In the genomic region with DNA sequence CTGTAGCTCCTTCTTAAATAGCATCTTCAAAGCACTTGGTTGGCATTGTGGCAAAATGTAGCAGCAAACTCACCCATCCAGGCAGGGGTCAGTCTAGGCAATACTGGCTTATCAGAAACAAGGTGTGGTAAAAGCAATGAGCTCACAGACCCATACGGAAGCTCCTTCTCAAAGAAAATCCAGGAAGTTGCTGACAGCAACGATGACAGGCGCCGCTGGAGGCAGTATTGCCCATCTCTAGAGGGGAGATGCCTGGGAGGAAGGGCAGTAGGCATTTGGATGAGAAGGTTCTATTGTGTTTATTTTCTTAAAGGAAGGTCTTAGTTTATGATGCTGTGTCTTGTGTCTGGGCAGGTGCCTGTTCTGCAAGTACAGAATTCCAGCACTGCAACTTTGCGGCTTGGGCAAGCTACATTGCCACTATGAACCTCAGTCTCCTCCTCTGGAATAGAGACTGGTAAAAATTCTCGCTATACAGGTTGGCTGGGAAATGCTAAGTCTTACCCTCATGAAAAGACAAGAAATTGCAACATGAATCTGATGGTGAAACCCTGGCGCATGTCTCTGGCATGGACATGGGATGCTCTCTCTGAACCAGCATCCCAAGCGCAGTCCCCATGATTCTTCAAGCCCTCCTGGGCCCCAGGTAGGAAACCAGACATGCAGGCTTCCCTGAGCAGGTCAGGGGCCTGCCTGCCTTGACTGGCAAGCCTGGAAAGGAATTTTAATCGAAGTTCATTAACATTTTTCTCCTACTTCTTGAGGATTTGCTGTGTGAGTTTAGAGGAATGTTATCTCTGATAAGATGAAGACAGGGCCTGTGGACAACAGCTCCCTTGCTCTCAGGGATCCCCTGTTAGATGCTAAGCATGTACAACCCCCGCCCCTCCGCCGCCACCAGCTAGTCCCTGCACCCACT, we compare ENCODE assay signal across 8 cellular contexts.
DNase-seq lines count a peak whose midpoint lies in the region; ATAC-seq and TF ChIP-seq lines count a peak whose summit lies in the region.

No MANE protein-coding gene starts in this region.

- H3K9ac ChIP-seq in NT2/D1 (ENCODE audit: insufficient read length, low read depth) (no peak overlapping the region), endodermal cell (ENCODE audit: extremely low read depth, low read length, poor library complexity, severe bottlenecking) (no peak overlapping the region)

- peaks cover 30% of the 10 kb centered on the region for H3K4me1 ChIP-seq in NT2/D1 (ENCODE audit: insufficient read depth, insufficient read length)
- H3K4me1 ChIP-seq in endodermal cell (ENCODE audit: control insufficient read depth, insufficient read depth, low read length) = peaks cover 12% of the 10 kb centered on the region
- H3K4me1 ChIP-seq in naive thymus-derived CD4-positive, alpha-beta T cell (ENCODE audit: control insufficient read depth in 2 of 2, insufficient read depth in 2 of 2, low read length in 2 of 2) = no peaks in the 10 kb centered on the region

- DNase-seq in AG08395 (ENCODE audit: low spot score) (peak; percentile 17), NT2/D1 (ENCODE audit: low read depth, low spot score) (peak; percentile 43), endodermal cell (peak; percentile 93), dedifferentiated amniotic fluid mesenchymal stem cell (ENCODE audit: extremely low spot score) (no peak), GDM1 (lab: John Stamatoyannopoulos, UW) (no peak)
- DNase-seq in naive thymus-derived CD4-positive, alpha-beta T cell = no peak

- no peaks in the 10 kb centered on the region for H3K36me3 ChIP-seq in NT2/D1 (ENCODE audit: insufficient read depth, insufficient read length, low read length)
- no peaks in the 10 kb centered on the region for H3K36me3 ChIP-seq in endodermal cell (ENCODE audit: control insufficient read depth, insufficient read depth, low read length)
- no peaks in the 10 kb centered on the region for H3K36me3 ChIP-seq in naive thymus-derived CD4-positive, alpha-beta T cell (ENCODE audit: control insufficient read depth in 2 of 3, insufficient read depth in 3 of 3, low read length in 3 of 3)

- CTCF ChIA-PET in naive thymus-derived CD4-positive, alpha-beta T cell (lab: Charles Lee) = no interaction called here

- H3K27ac ChIP-seq in endodermal cell (ENCODE audit: low read depth, low read length) = no peak overlapping the region
- no peak overlapping the region for H3K27ac ChIP-seq in naive thymus-derived CD4-positive, alpha-beta T cell (ENCODE audit: low read depth, low read length)

- no peaks in the 10 kb centered on the region for H3K9me3 Mint-ChIP-seq in endodermal cell
- no peaks in the 10 kb centered on the region for H3K9me3 Mint-ChIP-seq in naive thymus-derived CD4-positive, alpha-beta T cell

- no peak overlapping the region for H3K4me3 ChIP-seq in NT2/D1 (ENCODE audit: insufficient read length, low read depth)
- H3K4me3 ChIP-seq in endodermal cell (ENCODE audit: low read length) = no peak overlapping the region
- no peak overlapping the region for H3K4me3 ChIP-seq in naive thymus-derived CD4-positive, alpha-beta T cell (ENCODE audit: low read length)

- no peak overlapping the region for H3K4me3 Mint-ChIP-seq in endodermal cell
- no peak overlapping the region for H3K4me3 Mint-ChIP-seq in naive thymus-derived CD4-positive, alpha-beta T cell

- no peak overlapping the region for H3K27ac Mint-ChIP-seq in endodermal cell
- H3K27ac Mint-ChIP-seq in naive thymus-derived CD4-positive, alpha-beta T cell = no peak overlapping the region

- peaks cover 3% of the 10 kb centered on the region for H3K27me3 ChIP-seq in NT2/D1 (ENCODE audit: insufficient read depth, insufficient read length)
- no peaks in the 10 kb centered on the region for H3K27me3 ChIP-seq in endodermal cell (ENCODE audit: control insufficient read depth, insufficient read depth, low read length, poor library complexity, severe bottlenecking)
- H3K27me3 ChIP-seq in naive thymus-derived CD4-positive, alpha-beta T cell (ENCODE audit: control insufficient read depth in 2 of 2, insufficient read depth in 2 of 2, low read length in 2 of 2) = peaks cover 0 to 2% of the 10 kb centered on the region in 2 donors

- POLR2A ChIA-PET in naive thymus-derived CD4-positive, alpha-beta T cell (lab: Charles Lee) = no interaction called here

- H3K27me3 Mint-ChIP-seq in endodermal cell (ENCODE audit: insufficient read depth) = peaks cover 9% of the 10 kb centered on the region
- H3K27me3 Mint-ChIP-seq in naive thymus-derived CD4-positive, alpha-beta T cell = peaks cover 0 to 14% (median 2%) of the 10 kb centered on the region in 5 donors

- 59 to 62% methylated on average over 9 to 12 of the region's 12 CpGs for WGBS in endodermal cell (ENCODE audit: insufficient coverage in 1 of 2, insufficient read length in 1 of 2), 2 experiments

- H3K4me1 Mint-ChIP-seq in endodermal cell = peaks cover 17% of the 10 kb centered on the region
- H3K4me1 Mint-ChIP-seq in naive thymus-derived CD4-positive, alpha-beta T cell = peaks cover 0 to 3% (median 0%) of the 10 kb centered on the region in 7 donors

- no peaks in the 10 kb centered on the region for H3K36me3 Mint-ChIP-seq in endodermal cell (ENCODE audit: low read depth)
- peaks cover 0 to 3% (median 0%) of the 10 kb centered on the region in 5 donors for H3K36me3 Mint-ChIP-seq in naive thymus-derived CD4-positive, alpha-beta T cell

- intact Hi-C loops in naive thymus-derived CD4-positive, alpha-beta T cell (cut with micrococcal nuclease) = no loop called here

- H3K9me3 ChIP-seq in NT2/D1 (ENCODE audit: insufficient read depth, low read length) (no peaks in the 10 kb centered on the region), endodermal cell (ENCODE audit: control insufficient read depth, low read length) (no peaks in the 10 kb centered on the region)
- no peaks in the 10 kb centered on the region for H3K9me3 ChIP-seq in naive thymus-derived CD4-positive, alpha-beta T cell (ENCODE audit: control insufficient read depth in 2 of 3, low read length in 3 of 3)

- peak; percentile 88 for TF ChIP-seq CTCF in endodermal cell (conservative IDR thresholded peaks at IDR 0.05)

- peak; percentile 81 for ATAC-seq in GM18508 (IDR thresholded peaks at IDR 0.05; ENCODE audit: insufficient read depth, unreplicated experiment)
- ATAC-seq in naive thymus-derived CD4-positive, alpha-beta T cell = peak; percentile 55
- no peak for ATAC-seq in HG03432 (IDR thresholded peaks at IDR 0.05; ENCODE audit: unreplicated experiment)

Comparison
In these comparisons a context has a peak if more than half of its experiments do, and no peak if none do; other contexts are left out.
1. DNase-seq: peak in AG08395 (single experiment), NT2/D1 (single experiment) and endodermal cell (single experiment); none in naive thymus-derived CD4-positive, alpha-beta T cell (0 of 9), dedifferentiated amniotic fluid mesenchymal stem cell (single experiment) and GDM1 (single experiment).